1 cellular context compared by ENCODE assay signal in genomic region chr20:4083103-4083864, GRCh38.
TF ChIP-seq lines count a peak whose summit lies in the region.

No MANE protein-coding gene starts in this region.

TF ChIP-seq in K562, 482 proteins besides CTCF, POLR2A, EP300 and RAD21 (continued from another document):
- TF ChIP-seq ARID4B (CRISPR knock-in tag; IDR thresholded peaks at IDR 0.05), result 0 out of 2 replicates have a peak, but pooled peaks have one; percentile 39
- no peak for TF ChIP-seq BCLAF1 (IDR thresholded peaks at IDR 0.05; ENCODE audit: borderline replicate concordance in 1 of 2, control insufficient read depth in 1 of 2, low read depth in 2 of 2, low read length in 1 of 2)
- TF ChIP-seq CREB3 (tag; conservative IDR thresholded peaks at IDR 0.05; ENCODE audit: low read depth), result 0 out of 2 replicates have a peak, but pooled peaks have one; percentile 27
- TF ChIP-seq ZNF395 (CRISPR knock-in tag; IDR thresholded peaks at IDR 0.05), result peak; percentile 57; the same call in 1 of the 2 replicates
- TF ChIP-seq NR4A1 (CRISPR knock-in tag; IDR thresholded peaks at IDR 0.05), result no peak
- 0 out of 2 replicates have a peak, but pooled peaks have one; percentile 16 for TF ChIP-seq NR4A1 (tag; IDR thresholded peaks at IDR 0.05)
- no peak for TF ChIP-seq MAFF (IDR thresholded peaks at IDR 0.05; ENCODE audit: low read length)
- peak in 1 of 3 experiments; percentile 23; a peak in 1 of 6 replicates for TF ChIP-seq ZBTB11 (CRISPR knock-in tag; IDR thresholded peaks at IDR 0.05)
- peak; percentile 39 for TF ChIP-seq RBBP5 (IDR thresholded peaks at IDR 0.05; ENCODE audit: borderline replicate concordance, insufficient read depth, low read length, poor library complexity, severe bottlenecking)
